In genomic region chr6:136706431-136706830, GRCh38 we compare ENCODE assay signal across 29 cellular contexts.
A peak's percentile ranks its signal among the peaks of the same experiment; 100 is the strongest.
DNase-seq lines count a peak whose midpoint lies in the region; ATAC-seq lines count a peak whose summit lies in the region.
"Had no signal": no experiment of that assay in that cellular context is flagged by ENCODE, and none has a peak within 500 bp of the region (broad histone marks: within the 10 kb centered on the region; RNA-seq: fewer than 3 reads in every experiment).

No MANE protein-coding gene starts in this region.

- DNase-seq in DMS 273 (lab: John Stamatoyannopoulos, UW; ENCODE audit: unreplicated experiment) (peak; percentile 54), DMS 273 treated with DMSO at 0.1 percent for 48 hours (lab: John Stamatoyannopoulos, UW) (no peak), RPMI7951 (ENCODE audit: low read depth) (peak; percentile 28), occipital lobe (lab: John Stamatoyannopoulos, UW) (peak; percentile 10)
- DNase-seq: activated CD4-positive, alpha-beta memory T cell treated with anti-CD3 and anti-CD28 coated beads, Interleukin-2, amount 10 ng/mL, durations not matched to agents 7 days and 5 days; activated CD4-positive, alpha-beta T cell treated with anti-CD3 and anti-CD28 coated beads for 1 hour; activated CD8-positive, alpha-beta memory T cell treated with anti-CD3 and anti-CD28 coated beads, Interleukin-2, amount 50 U/mL, for 4 hours; activated naive CD4-positive, alpha-beta T cell treated with anti-CD3 and anti-CD28 coated beads, Interleukin-2, amount 10 ng/mL, durations not matched to agents 7 days and 5 days; Caco-2; DMS79; GDM1; GM23248; islet precursor cell; left lung; MV-4-11; naive thymus-derived CD8-positive, alpha-beta T cell; NCI-H146; NCI-H510A; NK-92 treated with Interleukin-12 subunit alpha and Interleukin-12 subunit beta, amount 100 ng/mL, for 24 hours; PC-3; stimulated activated CD4-positive, alpha-beta T cell treated with anti-CD3 and anti-CD28 coated beads, Interleukin-4, amount 100 ng/mL, for 24 hours; transverse colon had no signal

- peak overlapping the region; percentile 15 for H3K27ac ChIP-seq in cingulate gyrus (ENCODE audit: low read depth, low read length)
- H3K27ac ChIP-seq: 22Rv1, coronary artery, GM23248, left lung, transverse colon had no signal

- ATAC-seq in GM18520 (IDR thresholded peaks at IDR 0.05; ENCODE audit: unreplicated experiment), result no peak
- ATAC-seq in HG02840 (IDR thresholded peaks at IDR 0.05; ENCODE audit: low FRiP score, unreplicated experiment), result no peak
- ATAC-seq in GM18517 (IDR thresholded peaks at IDR 0.05; ENCODE audit: unreplicated experiment), result no peak
- ATAC-seq: left lung; naive thymus-derived CD8-positive, alpha-beta T cell; PC-3; SK-N-SH treated with all-trans-retinoic acid at 6 μM for 48 hours had no signal
